ENCODE assay signal across 19 cellular contexts in the genomic region with DNA sequence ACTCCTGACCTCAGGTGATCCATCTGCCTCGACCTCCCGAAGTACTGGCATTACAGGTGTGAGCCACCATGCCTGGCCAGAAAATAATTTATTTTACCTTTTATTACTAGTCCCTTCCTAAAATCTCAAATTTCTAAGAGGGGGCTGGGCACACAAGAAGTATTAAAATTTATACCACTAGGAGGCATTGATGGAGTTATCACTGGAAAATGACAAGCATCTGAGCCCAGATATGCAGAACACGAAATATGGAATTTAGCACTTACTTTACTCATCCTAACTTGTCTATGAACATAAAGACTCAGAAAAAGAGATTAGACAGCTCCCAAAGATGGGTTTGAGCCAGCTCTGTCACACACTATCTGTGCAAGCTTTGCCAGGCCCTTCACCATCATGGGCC. TPM values are rescaled to one million over a fixed set of nuclear protein-coding genes. Genes with fewer than 3 reads are reported as not detected.
DNase-seq lines count a peak whose midpoint lies in the region; ATAC-seq and TF ChIP-seq lines count a peak whose summit lies in the region.
"Had no signal": no experiment of that assay in that cellular context is flagged by ENCODE, and none has a peak within 500 bp of the region (broad histone marks: within the 10 kb centered on the region; RNA-seq: fewer than 3 reads in every experiment).

No MANE protein-coding gene starts in this region.

- H3K27ac Mint-ChIP-seq in activated CD4-positive, alpha-beta T cell treated with anti-CD3 and anti-CD28 coated beads for 36 hours, result peak overlapping the region; percentile 84
- H3K27ac Mint-ChIP-seq in chondrocyte (ENCODE audit: unreplicated experiment), result peak overlapping the region; percentile 54
- no peak overlapping the region for H3K27ac Mint-ChIP-seq in osteocyte (ENCODE audit: unreplicated experiment)

- no peak for ATAC-seq in activated CD4-positive, alpha-beta T cell treated with anti-CD3 and anti-CD28 coated beads for 36 hours
- ATAC-seq: activated T-cell treated with anti-CD3 and anti-CD28 coated beads, Interleukin-2, amount 50 U/mL, for 72 hours had no signal

- peaks cover 21% of the 10 kb centered on the region for H3K36me3 ChIP-seq in H7 (replicated peaks; ENCODE audit: control insufficient read depth, insufficient read depth, low read length)

- intact Hi-C loops in activated CD4-positive, alpha-beta T cell treated with anti-CD3 and anti-CD28 coated beads for 36 hours (cut with DNase I, micrococcal nuclease), result no loop called here

- peaks cover 59% of the 10 kb centered on the region for H3K4me1 Mint-ChIP-seq in activated CD4-positive, alpha-beta T cell treated with anti-CD3 and anti-CD28 coated beads for 36 hours
- H3K4me1 Mint-ChIP-seq in chondrocyte (ENCODE audit: low read depth) (peaks cover 19% of the 10 kb centered on the region), osteocyte (ENCODE audit: unreplicated experiment) (peaks cover 25% of the 10 kb centered on the region)

- H3K9me3 Mint-ChIP-seq in activated CD4-positive, alpha-beta T cell treated with anti-CD3 and anti-CD28 coated beads for 36 hours (ENCODE audit: low read depth), result no peaks in the 10 kb centered on the region
- no peaks in the 10 kb centered on the region for H3K9me3 Mint-ChIP-seq in chondrocyte (ENCODE audit: low read depth)
- H3K9me3 Mint-ChIP-seq in osteocyte (ENCODE audit: unreplicated experiment), result no peaks in the 10 kb centered on the region
- H3K9me3 Mint-ChIP-seq: activated T-cell treated with anti-CD3 and anti-CD28 coated beads, Interleukin-2, amount 50 U/mL, for 72 hours; CD4-positive, CD25-positive, alpha-beta regulatory T cell had no signal

- CTCF ChIA-PET in activated CD4-positive, alpha-beta T cell treated with anti-CD3 and anti-CD28 coated beads for 36 hours (lab: Charles Lee), result interaction anchor here (1.4 to 4.2 kb wide), 8 partner anchors 11 to 112 kb away, joined by 4 to 31 read pairs (median 10); partner anchors contain the start of gene STAT3

- no peaks in the 10 kb centered on the region for H3K27me3 Mint-ChIP-seq in activated CD4-positive, alpha-beta T cell treated with anti-CD3 and anti-CD28 coated beads for 36 hours
- H3K27me3 Mint-ChIP-seq in chondrocyte (ENCODE audit: low read depth) (no peaks in the 10 kb centered on the region), osteocyte (ENCODE audit: unreplicated experiment) (no peaks in the 10 kb centered on the region)
- H3K27me3 Mint-ChIP-seq: CD4-positive, CD25-positive, alpha-beta regulatory T cell had no signal

- H3K4me3 ChIP-seq in LNCaP clone FGC (ENCODE audit: low read depth, low read length), result no peak overlapping the region
- no peak overlapping the region for H3K4me3 ChIP-seq in H7 (ENCODE audit: insufficient read depth, low read depth, low read length)
- H3K4me3 ChIP-seq: thyroid gland had no signal

- peak; percentile 26; the same call in 1 of the 2 replicates for TF ChIP-seq CTCF in LNCaP clone FGC (IDR thresholded peaks at IDR 0.05; ENCODE audit: control insufficient read depth, extremely low read depth, insufficient read depth)
- TF ChIP-seq CTCF in chondrocyte (IDR thresholded peaks at IDR 0.05), result peak; percentile 76
- peak; percentile 53 for TF ChIP-seq CTCF in osteocyte (IDR thresholded peaks at IDR 0.05)

- POLR2A ChIA-PET in activated CD4-positive, alpha-beta T cell treated with anti-CD3 and anti-CD28 coated beads for 36 hours (lab: Charles Lee), result no interaction called here

- no peak overlapping the region for H3K4me3 Mint-ChIP-seq in activated CD4-positive, alpha-beta T cell treated with anti-CD3 and anti-CD28 coated beads for 36 hours
- H3K4me3 Mint-ChIP-seq in chondrocyte (ENCODE audit: unreplicated experiment) (no peak overlapping the region), osteocyte (ENCODE audit: unreplicated experiment) (no peak overlapping the region)
- H3K4me3 Mint-ChIP-seq: CD4-positive, CD25-positive, alpha-beta regulatory T cell had no signal

- peaks cover 73% of the 10 kb centered on the region for H3K36me3 Mint-ChIP-seq in activated CD4-positive, alpha-beta T cell treated with anti-CD3 and anti-CD28 coated beads for 36 hours (ENCODE audit: low read depth)
- peaks cover 30% of the 10 kb centered on the region for H3K36me3 Mint-ChIP-seq in chondrocyte (ENCODE audit: low read depth)
- H3K36me3 Mint-ChIP-seq in osteocyte (ENCODE audit: unreplicated experiment), result peaks cover 54% of the 10 kb centered on the region

- DNase-seq in activated CD4-positive, alpha-beta T cell treated with anti-CD3 and anti-CD28 coated beads for 36 hours, result no peak
- DNase-seq in activated CD4-positive, alpha-beta T cell treated with anti-CD3 and anti-CD28 coated beads, Interleukin-2, amount 50 U/mL, for 48 hours, result no peak
- DNase-seq in LNCaP clone FGC (ENCODE audit: low read depth) (no peak), chondrocyte (ENCODE audit: low spot score) (no peak), osteocyte (ENCODE audit: extremely low spot score, unreplicated experiment) (no peak), NCI-H82 treated with DMSO at 0.1 percent for 48 hours (lab: John Stamatoyannopoulos, UW; ENCODE audit: unreplicated experiment) (no peak), H7 (no peak), NCI-H2227 (lab: John Stamatoyannopoulos, UW; ENCODE audit: unreplicated experiment) (no peak)
- DNase-seq: activated CD4-positive, CD25-positive, alpha-beta regulatory T cell treated with anti-CD3 and anti-CD28 coated beads, Interleukin-2, amount 50 U/mL, for 72 hours; activated T-cell treated with anti-CD3 and anti-CD28 coated beads, Interleukin-2, amount 50 U/mL, for 72 hours; CD4-positive, CD25-positive, alpha-beta regulatory T cell; erythroblast; hippocampal formation; kidney glomerular epithelial cell; NCI-H2081 treated with DMSO at 0.1 percent for 48 hours; NCI-H69; occipital lobe; stimulated activated CD4-positive, alpha-beta T cell treated with anti-CD3 and anti-CD28 coated beads, Interleukin-4, amount 100 ng/mL, for 24 hours; thyroid gland had no signal

- no peaks in the 10 kb centered on the region for H3K27me3 ChIP-seq in H7 (ENCODE audit: control insufficient read depth, insufficient read depth, low read length)
- H3K27me3 ChIP-seq: thyroid gland had no signal

RNA-seq across cellular contexts. Expression of gene STAT5A, which starts 46.4 kb away (rescaled TPM):
- total RNA-seq in activated CD4-positive, alpha-beta T cell treated with anti-CD3 and anti-CD28 coated beads for 36 hours, result 100 to 1,000 TPM; 178 to 203 TPM
- total RNA-seq in chondrocyte, result 12.2 to 17.6 TPM (median 14.3 TPM) in 3 replicates
- 45.5 and 47.7 TPM in 2 replicates for total RNA-seq in osteocyte
- total RNA-seq in H7 (2014; rRNA removed; shearing (Covaris generic)), result 9.4 and 13.2 TPM in 2 replicates

RNA-seq across cellular contexts. Expression of gene STAT3, which starts 53.6 kb away (rescaled TPM):
- 100 to 1,000 TPM; 332 to 345 TPM for total RNA-seq in activated CD4-positive, alpha-beta T cell treated with anti-CD3 and anti-CD28 coated beads for 36 hours
- total RNA-seq in chondrocyte (164 to 203 TPM (median 164 TPM) in 3 replicates), osteocyte (280 and 281 TPM in 2 replicates)
- total RNA-seq in H7 (2014; rRNA removed; shearing (Covaris generic)), result 54.6 and 101 TPM in 2 replicates

RNA-seq across cellular contexts. Expression of gene STAT5B, which starts 58.5 kb away (rescaled TPM):
- 100 to 1,000 TPM; 162 to 203 TPM for total RNA-seq in activated CD4-positive, alpha-beta T cell treated with anti-CD3 and anti-CD28 coated beads for 36 hours
- 29.5 to 32.8 TPM (median 31.0 TPM) in 3 replicates for total RNA-seq in chondrocyte
- total RNA-seq in osteocyte, result 41.3 and 49.7 TPM in 2 replicates
- 30.7 and 41.3 TPM in 2 replicates for total RNA-seq in H7 (2014; rRNA removed; shearing (Covaris generic))

Comparison
In these comparisons a context has a peak if more than half of its experiments do, and no peak if none do; other contexts are left out.
1. CTCF ChIP-seq: peak in every context shown above with its lines; median percentile 76 in chondrocyte; 53 in osteocyte; 26 in LNCaP clone FGC.